ENCODE assay signal across 1 cellular context in genomic region chr12:111439657-111440151, GRCh38.
TF ChIP-seq lines count a peak whose summit lies in the region.

No MANE protein-coding gene starts in this region.

TF ChIP-seq in HEK293, 187 proteins besides CTCF, POLR2A, EP300 and RAD21 (continued from another document):
- TF ChIP-seq ZNF280D (tag by site-specific recombination; IDR thresholded peaks at IDR 0.05) (no peak), PBX3 (CRISPR knock-in tag; IDR thresholded peaks at IDR 0.05) (no peak), ZNF544 (tag by site-specific recombination; IDR thresholded peaks at IDR 0.05) (no peak), REST (tag by site-specific recombination; IDR thresholded peaks at IDR 0.05) (no peak), OVOL3 (tag by site-specific recombination; IDR thresholded peaks at IDR 0.05) (no peak), GLIS1 (tag by site-specific recombination; IDR thresholded peaks at IDR 0.05) (0 out of 2 replicates have a peak, but pooled peaks have one; percentile 22), KLF17 (tag by site-specific recombination; IDR thresholded peaks at IDR 0.05) (no peak), ZNF677 (tag by site-specific recombination; IDR thresholded peaks at IDR 0.05) (no peak), ZNF148 (tag by site-specific recombination; IDR thresholded peaks at IDR 0.05; ENCODE audit: borderline replicate concordance) (no peak), ZBTB6 (tag by site-specific recombination; IDR thresholded peaks at IDR 0.05) (no peak)
TF ChIP-seq in HEK293: peak in this region for 2.
